In genomic region chr16:56558024-56558747, GRCh38 we compare ENCODE assay signal across 11 cellular contexts. TPM values are rescaled to one million over a fixed set of nuclear protein-coding genes. Genes with fewer than 3 reads are reported as not detected.
DNase-seq lines count a peak whose midpoint lies in the region; ATAC-seq and TF ChIP-seq lines count a peak whose summit lies in the region.
"Had no signal": no experiment of that assay in that cellular context is flagged by ENCODE, and none has a peak within 500 bp of the region (broad histone marks: within the 10 kb centered on the region; RNA-seq: fewer than 3 reads in every experiment).

No MANE protein-coding gene starts in this region.

- TF ChIP-seq CTCF in A673 (conservative IDR thresholded peaks at IDR 0.05; ENCODE audit: low read depth, low read length) (no peak), foreskin fibroblast (IDR thresholded peaks at IDR 0.05; ENCODE audit: low read depth, low read length) (no peak), CD14-positive monocyte (IDR thresholded peaks at IDR 0.05) (no peak)

- H3K9me3 ChIP-seq in A673 (ENCODE audit: low read depth, low read length, poor library complexity, severe bottlenecking) (no peaks in the 10 kb centered on the region), SJSA1 (replicated peaks) (no peaks in the 10 kb centered on the region)

- H3K4me1 Mint-ChIP-seq in CD14-positive monocyte, result no peaks in the 10 kb centered on the region
- H3K4me1 Mint-ChIP-seq: CD8-positive, alpha-beta memory T cell; neural progenitor cell had no signal

- peaks cover 4 to 15% (median 7%) of the 10 kb centered on the region in 3 donors for H3K27me3 Mint-ChIP-seq in CD14-positive monocyte (ENCODE audit: low read depth in 3 of 3)

- H3K4me3 Mint-ChIP-seq in CD14-positive monocyte, result no peak overlapping the region
- H3K4me3 Mint-ChIP-seq: CD8-positive, alpha-beta memory T cell; neural progenitor cell had no signal

- H3K36me3 ChIP-seq in A673 (ENCODE audit: insufficient read depth, low read length, poor library complexity, severe bottlenecking), result no peaks in the 10 kb centered on the region
- no peaks in the 10 kb centered on the region for H3K36me3 ChIP-seq in SJSA1
- H3K36me3 ChIP-seq: neural progenitor cell had no signal

- BruUV-seq in A673 (replicated peaks; lab: Mats Ljungman, UMichigan), result no TSS peak

- ATAC-seq in HG03108 (IDR thresholded peaks at IDR 0.05; ENCODE audit: unreplicated experiment), result no peak

- no peak overlapping the region for H3K4me3 ChIP-seq in A673 (ENCODE audit: low read depth, low read length, poor library complexity, severe bottlenecking)
- no peak overlapping the region for H3K4me3 ChIP-seq in SJSA1
- no peak overlapping the region for H3K4me3 ChIP-seq in foreskin fibroblast (ENCODE audit: low read depth in 1 of 2, low read length in 2 of 2)
- H3K4me3 ChIP-seq: neural progenitor cell had no signal

- H3K27ac ChIP-seq in A673 (ENCODE audit: low read depth, low read length, poor library complexity, severe bottlenecking) (no peak overlapping the region), SJSA1 (no peak overlapping the region)
- H3K27ac ChIP-seq: neural progenitor cell had no signal

- no peak overlapping the region for H3K27ac Mint-ChIP-seq in CD14-positive monocyte

- peaks cover 23% of the 10 kb centered on the region for H3K27me3 ChIP-seq in A673 (replicated peaks; ENCODE audit: insufficient read depth, low read depth, low read length, poor library complexity)
- H3K27me3 ChIP-seq in SJSA1 (replicated peaks), result peaks cover 24% of the 10 kb centered on the region
- H3K27me3 ChIP-seq: neural progenitor cell had no signal

- H3K36me3 Mint-ChIP-seq in CD14-positive monocyte, result no peaks in the 10 kb centered on the region
- H3K36me3 Mint-ChIP-seq: CD8-positive, alpha-beta memory T cell; neural progenitor cell had no signal

- intact Hi-C loops in A673 (cut with micrococcal nuclease; ENCODE audit: unreplicated experiment) (no loop called here), CD14-positive monocyte (cut with micrococcal nuclease) (no loop called here)

- CTCF ChIA-PET in A673 (lab: Charles Lee), result no interaction called here

- H3K9me3 Mint-ChIP-seq in CD14-positive monocyte, result peaks cover 0 to 2% (median 0%) of the 10 kb centered on the region in 7 donors
- H3K9me3 Mint-ChIP-seq: CD8-positive, alpha-beta memory T cell; neural progenitor cell had no signal

- peak; percentile 75 for DNase-seq in A673 (ENCODE audit: low spot score)
- DNase-seq in HK-2 (ENCODE audit: unreplicated experiment), result peak; percentile 53
- peak; percentile 26 to 72 for DNase-seq in SJSA1 (ENCODE audit: low read depth in 1 of 2, low spot score in 2 of 2)
- DNase-seq in foreskin fibroblast, result peak; percentile 77 to 87
- DNase-seq in CD14-positive monocyte (ENCODE audit: low spot score), result no peak
- no peak for DNase-seq in cortex of kidney (lab: John Stamatoyannopoulos, UW)
- DNase-seq in NOMO-1 (lab: John Stamatoyannopoulos, UW; ENCODE audit: unreplicated experiment in 2 of 2), result no peak
- DNase-seq: CD8-positive, alpha-beta memory T cell had no signal

- POLR2A ChIA-PET in A673 (lab: Charles Lee; ENCODE audit: low non-redundant PET), result no interaction called here

- H3K4me1 ChIP-seq in A673 (ENCODE audit: insufficient read depth, low read length, poor library complexity, severe bottlenecking) (no peaks in the 10 kb centered on the region), SJSA1 (replicated peaks) (no peaks in the 10 kb centered on the region)
- H3K4me1 ChIP-seq: neural progenitor cell had no signal

RNA-seq across cellular contexts. Expression of gene MT4, which starts 6.7 kb away (rescaled TPM):
- not detected in 2 replicates for total RNA-seq in A673 (2021)
- not detected in 2 replicates for total RNA-seq in SJSA1 (2014; rRNA removed; shearing (Covaris generic))
- not detected for polyA plus RNA-seq in CD14-positive monocyte
- total RNA-seq: CD8-positive, alpha-beta memory T cell; fibroblast of villous mesenchyme had no signal
- polyA plus RNA-seq: CD8-positive, alpha-beta memory T cell had no signal

RNA-seq across cellular contexts. Expression of gene MT3, which starts 31.1 kb away (rescaled TPM):
- not detected in 2 replicates for total RNA-seq in A673 (2021)
- total RNA-seq in SJSA1 (2014; rRNA removed; shearing (Covaris generic)), result not detected in 2 replicates
- not detected for polyA plus RNA-seq in CD14-positive monocyte
- total RNA-seq: fibroblast of villous mesenchyme had no signal

RNA-seq across cellular contexts. Expression of gene BBS2, which starts 38.4 kb away (rescaled TPM):
- total RNA-seq in A673 (2021), result 19.4 and 22.1 TPM in 2 replicates
- total RNA-seq in SJSA1 (2014; rRNA removed; shearing (Covaris generic)), result 28.8 and 54.4 TPM in 2 replicates
- 10 to 100 TPM; 16.6 to 18.8 TPM for polyA plus RNA-seq in CD14-positive monocyte

RNA-seq across cellular contexts. Expression of gene MT2A, which starts 50.2 kb away (rescaled TPM):
- 81.8 and 218 TPM in 2 replicates for total RNA-seq in A673 (2021)
- total RNA-seq in SJSA1 (2014; rRNA removed; shearing (Covaris generic)), result 48.4 and 69.6 TPM in 2 replicates
- polyA plus RNA-seq in CD14-positive monocyte, result 100 to 1,000 TPM; 126 to 228 TPM

Comparison
In these comparisons a context has a peak if more than half of its experiments do, and no peak if none do; other contexts are left out.
1. DNase-seq: peak in A673 (single experiment), HK-2 (single experiment), SJSA1 (2 of 2) and foreskin fibroblast (2 of 2); none in CD14-positive monocyte (single experiment), cortex of kidney (single experiment) and NOMO-1 (0 of 2).